15 cellular contexts compared by ENCODE assay signal in the genomic region with DNA sequence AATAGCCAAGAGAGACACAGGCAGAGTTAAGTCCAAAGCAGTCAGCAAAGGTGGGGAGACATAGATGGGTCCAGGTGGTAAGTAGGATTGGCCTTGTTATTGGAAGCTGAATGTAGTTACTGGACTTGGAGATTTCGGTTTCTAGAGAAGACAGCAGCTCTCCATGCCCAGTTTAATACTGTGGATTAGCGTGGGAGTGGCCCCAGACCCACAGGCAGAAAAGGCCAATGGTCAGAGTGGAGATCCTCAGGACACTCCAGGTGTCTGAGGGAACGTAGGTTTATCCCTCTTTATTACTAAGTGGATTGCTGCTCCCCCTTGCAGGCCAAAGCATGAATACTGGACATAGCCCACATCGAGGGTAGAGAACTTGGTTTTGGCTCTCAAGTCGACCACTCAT.
DNase-seq lines count a peak whose midpoint lies in the region; ATAC-seq, FAIRE-seq and TF ChIP-seq lines count a peak whose summit lies in the region.
"Had no signal": no experiment of that assay in that cellular context is flagged by ENCODE, and none has a peak within 500 bp of the region (broad histone marks: within the 10 kb centered on the region; RNA-seq: fewer than 3 reads in every experiment).

No MANE protein-coding gene starts in this region.

- H3K79me2 ChIP-seq in PC-3 (ENCODE audit: low read length), result no peaks in the 10 kb centered on the region

- H3K4me3 ChIP-seq in A549 (no peak overlapping the region), PC-3 (ENCODE audit: low read length) (no peak overlapping the region), esophagus muscularis mucosa (no peak overlapping the region), skeletal muscle satellite cell (ENCODE audit: low read length) (peak overlapping the region; percentile 67), small intestine (ENCODE audit: low read depth in 1 of 2, low read length in 2 of 2) (no peak overlapping the region)

- no TSS peak for BruUV-seq in PC-3 (replicated peaks; lab: Mats Ljungman, UMichigan)

- peak overlapping the region; percentile 84; the same call in 2 of the 3 replicates for H3K4me2 ChIP-seq in A549
- peak overlapping the region; percentile 92; the same call in 1 of the 2 replicates for H3K4me2 ChIP-seq in PC-3 (ENCODE audit: low read length)
- peak overlapping the region; percentile 88 for H3K4me2 ChIP-seq in skeletal muscle satellite cell (ENCODE audit: low read length)

- no peaks in the 10 kb centered on the region for H4K20me1 ChIP-seq in PC-3 (ENCODE audit: low read length)

- no peaks in the 10 kb centered on the region for H3F3A ChIP-seq in PC-3 (ENCODE audit: low read length, unreplicated experiment)

- 82% methylated on average over 5 of the region's 5 CpGs for WGBS in A549 (ENCODE audit: missing lambda C conversion rate)
- WGBS in esophagus muscularis mucosa, result 82% methylated on average over 5 of the region's 5 CpGs
- 86 to 90% (median 87%) methylated on average over 5 of the region's 5 CpGs for WGBS in small intestine, 3 donors

- H3K36me3 ChIP-seq in PC-3 (ENCODE audit: low read depth, low read length) (no peaks in the 10 kb centered on the region), esophagus muscularis mucosa (no peaks in the 10 kb centered on the region), skeletal muscle satellite cell (ENCODE audit: insufficient read depth, low read length) (no peaks in the 10 kb centered on the region), small intestine (ENCODE audit: control insufficient read depth in 2 of 2, insufficient read depth in 2 of 2, low read length in 2 of 2) (no peaks in the 10 kb centered on the region)

- POLR2A ChIA-PET in A549 (lab: Yijun Ruan, JAX), result no interaction called here
- POLR2A ChIA-PET in PC-3 (lab: Charles Lee; ENCODE audit: unreplicated experiment), result no interaction called here

- TF ChIP-seq POLR2A in A549 (IDR thresholded peaks at IDR 0.05; ENCODE audit: low read length), result no peak
- TF ChIP-seq POLR2A in esophagus muscularis mucosa (IDR thresholded peaks at IDR 0.05; ENCODE audit: low read depth), result no peak

- CTCF ChIA-PET in A549 (lab: Yijun Ruan, JAX), result interaction anchor here (0.7 to 5.7 kb wide), 4 partner anchors 8 to 1207 kb away, joined by 3 to 35 read pairs (median 6); no protein-coding TSS in a partner anchor
- CTCF ChIA-PET in PC-3 (lab: Charles Lee), result no interaction called here

- TF ChIP-seq EP300 in A549 (IDR thresholded peaks at IDR 0.05) (no peak), esophagus muscularis mucosa (IDR thresholded peaks at IDR 0.05) (no peak)

- FAIRE-seq in A549 (lab: Jason Lieb, UNC) (no peak), small intestine (lab: Jason Lieb, UNC) (no peak)
- FAIRE-seq: GM12892, islet of Langerhans, urothelium cell line had no signal

- TF ChIP-seq CTCF in A549 (IDR thresholded peaks at IDR 0.05) (no peak), PC-3 (conservative IDR thresholded peaks at IDR 0.05; ENCODE audit: low read depth, low read length) (no peak), esophagus muscularis mucosa (IDR thresholded peaks at IDR 0.05) (peak in 1 of 3 experiments; percentile 7)

- DNase-seq in A549 (ENCODE audit: low read depth in 1 of 2, low spot score in 1 of 2) (no peak), PC-3 (no peak), esophagus muscularis mucosa (ENCODE audit: extremely low spot score) (peak; percentile 86), small intestine (no peak), NCI-H2227 treated with DMSO at 0.1 percent for 48 hours (lab: John Stamatoyannopoulos, UW) (no peak), GOT3 (lab: John Stamatoyannopoulos, UW) (no peak)
- DNase-seq: activated CD4-positive, alpha-beta T cell treated with anti-CD3 and anti-CD28 coated beads for 4 hours; activated T-cell treated with anti-CD3 and anti-CD28 coated beads, Interleukin-2, amount 50 U/mL, for 4 hours; effector CD4-positive, alpha-beta T cell; NCI-H1048 had no signal

- H3K4me1 ChIP-seq in A549 (peaks cover 38% of the 10 kb centered on the region), PC-3 (ENCODE audit: insufficient read depth, low read length) (peaks cover 40% of the 10 kb centered on the region), esophagus muscularis mucosa (peaks cover 53 to 74% (median 61%) of the 10 kb centered on the region in 4 donors), skeletal muscle satellite cell (ENCODE audit: control insufficient read depth, insufficient read depth, low read length) (peaks cover 48% of the 10 kb centered on the region), small intestine (ENCODE audit: control insufficient read depth in 2 of 2, insufficient read depth in 1 of 2, low read depth in 1 of 2, low read length in 1 of 2) (peaks cover 0 to 16% of the 10 kb centered on the region in 2 donors)

- H3K27me3 ChIP-seq in PC-3 (ENCODE audit: low read length), result no peaks in the 10 kb centered on the region
- H3K27me3 ChIP-seq in esophagus muscularis mucosa, result no peaks in the 10 kb centered on the region
- H3K27me3 ChIP-seq in skeletal muscle satellite cell (ENCODE audit: control insufficient read depth, insufficient read depth, low read length), result no peaks in the 10 kb centered on the region
- no peaks in the 10 kb centered on the region for H3K27me3 ChIP-seq in small intestine (ENCODE audit: control insufficient read depth in 2 of 2, insufficient read depth in 2 of 2, low read length in 2 of 2)

- H3K9ac ChIP-seq in PC-3 (ENCODE audit: low read length) (no peak overlapping the region), skeletal muscle satellite cell (ENCODE audit: low read depth, low read length) (peak overlapping the region; percentile 82)

- peak overlapping the region; percentile 93 to 98; a peak in 4 of 6 replicates for H3K27ac ChIP-seq in A549
- H3K27ac ChIP-seq in PC-3 (ENCODE audit: low read length), result no peak overlapping the region
- H3K27ac ChIP-seq in esophagus muscularis mucosa (replicated peaks in 1 of 4), result peak overlapping the region; percentile 95 to 99 (median 96)
- no peak overlapping the region for H3K27ac ChIP-seq in small intestine (ENCODE audit: low read depth in 1 of 2, low read length in 1 of 2)

- intact Hi-C loops in PC-3 (cut with micrococcal nuclease), result loop anchor here (5.0 kb wide), 2 partner anchors 44 to 114 kb away; no protein-coding TSS in a partner anchor
- intact Hi-C loops in esophagus muscularis mucosa (cut with DNase I), result loop anchor here (5.0 kb wide), 1 partner anchor 894 kb away; no protein-coding TSS in a partner anchor

- no peaks in the 10 kb centered on the region for H3K9me2 ChIP-seq in PC-3 (replicated peaks; ENCODE audit: low read length)

- no peak for ATAC-seq in A549
- no peak for ATAC-seq in PC-3
- ATAC-seq in GM19395 (IDR thresholded peaks at IDR 0.05; ENCODE audit: unreplicated experiment), result no peak
- ATAC-seq: activated T-cell treated with anti-CD3 and anti-CD28 coated beads, Interleukin-2, amount 50 U/mL, for 4 hours had no signal

- H3K9me3 ChIP-seq in A549 (no peaks in the 10 kb centered on the region), PC-3 (ENCODE audit: low read length) (no peaks in the 10 kb centered on the region), esophagus muscularis mucosa (no peaks in the 10 kb centered on the region), skeletal muscle satellite cell (replicated peaks; ENCODE audit: low read length) (no peaks in the 10 kb centered on the region), small intestine (ENCODE audit: control insufficient read depth, low read depth) (no peaks in the 10 kb centered on the region)

- H2AFZ ChIP-seq in PC-3 (ENCODE audit: low read length), result no peak overlapping the region

- no peak for TF ChIP-seq RAD21 in A549 (conservative IDR thresholded peaks at IDR 0.05 in 1 of 2, IDR thresholded peaks at IDR 0.05 in 1 of 2)

TF ChIP-seq in A549, 52 proteins besides CTCF, POLR2A, EP300 and RAD21:
- TF ChIP-seq ESRRA (IDR thresholded peaks at IDR 0.05; ENCODE audit: borderline replicate concordance, low read length) (no peak), EHF (CRISPR knock-in tag; IDR thresholded peaks at IDR 0.05) (no peak), FOSB (CRISPR knock-in tag; IDR thresholded peaks at IDR 0.05) (no peak), BHLHE40 (IDR thresholded peaks at IDR 0.05; ENCODE audit: low read depth, low read length) (no peak), RCOR1 (IDR thresholded peaks at IDR 0.05; ENCODE audit: low read depth, low read length) (no peak), MYC (IDR thresholded peaks at IDR 0.05; ENCODE audit: borderline replicate concordance, low read length) (no peak), JUNB (IDR thresholded peaks at IDR 0.05) (no peak), CEBPB (IDR thresholded peaks at IDR 0.05) (no peak), NFE2L2 (conservative IDR thresholded peaks at IDR 0.05; ENCODE audit: low read length) (no peak), PHF8 (IDR thresholded peaks at IDR 0.05; ENCODE audit: borderline replicate concordance, low read depth) (no peak), FOSL2 (IDR thresholded peaks at IDR 0.05) (no peak), FOSL2 (CRISPR knock-in tag; IDR thresholded peaks at IDR 0.05) (no peak), CBX2 (IDR thresholded peaks at IDR 0.05; ENCODE audit: borderline replicate concordance, low read depth) (no peak)
- TF ChIP-seq, protein P1, sequence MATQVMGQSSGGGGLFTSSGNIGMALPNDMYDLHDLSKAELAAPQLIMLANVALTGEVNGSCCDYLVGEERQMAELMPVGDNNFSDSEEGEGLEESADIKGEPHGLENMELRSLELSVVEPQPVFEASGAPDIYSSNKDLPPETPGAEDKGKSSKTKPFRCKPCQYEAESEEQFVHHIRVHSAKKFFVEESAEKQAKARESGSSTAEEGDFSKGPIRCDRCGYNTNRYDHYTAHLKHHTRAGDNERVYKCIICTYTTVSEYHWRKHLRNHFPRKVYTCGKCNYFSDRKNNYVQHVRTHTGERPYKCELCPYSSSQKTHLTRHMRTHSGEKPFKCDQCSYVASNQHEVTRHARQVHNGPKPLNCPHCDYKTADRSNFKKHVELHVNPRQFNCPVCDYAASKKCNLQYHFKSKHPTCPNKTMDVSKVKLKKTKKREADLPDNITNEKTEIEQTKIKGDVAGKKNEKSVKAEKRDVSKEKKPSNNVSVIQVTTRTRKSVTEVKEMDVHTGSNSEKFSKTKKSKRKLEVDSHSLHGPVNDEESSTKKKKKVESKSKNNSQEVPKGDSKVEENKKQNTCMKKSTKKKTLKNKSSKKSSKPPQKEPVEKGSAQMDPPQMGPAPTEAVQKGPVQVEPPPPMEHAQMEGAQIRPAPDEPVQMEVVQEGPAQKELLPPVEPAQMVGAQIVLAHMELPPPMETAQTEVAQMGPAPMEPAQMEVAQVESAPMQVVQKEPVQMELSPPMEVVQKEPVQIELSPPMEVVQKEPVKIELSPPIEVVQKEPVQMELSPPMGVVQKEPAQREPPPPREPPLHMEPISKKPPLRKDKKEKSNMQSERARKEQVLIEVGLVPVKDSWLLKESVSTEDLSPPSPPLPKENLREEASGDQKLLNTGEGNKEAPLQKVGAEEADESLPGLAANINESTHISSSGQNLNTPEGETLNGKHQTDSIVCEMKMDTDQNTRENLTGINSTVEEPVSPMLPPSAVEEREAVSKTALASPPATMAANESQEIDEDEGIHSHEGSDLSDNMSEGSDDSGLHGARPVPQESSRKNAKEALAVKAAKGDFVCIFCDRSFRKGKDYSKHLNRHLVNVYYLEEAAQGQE (IDR thresholded peaks at IDR 0.05), result no peak
TF ChIP-seq in A549: peak in this region for 0.

Comparison
In these comparisons a context has a peak if more than half of its experiments do, and no peak if none do; other contexts are left out.
1. H3K27ac ChIP-seq: peak in A549 (2 of 2) and esophagus muscularis mucosa (4 of 4); none in PC-3 (single experiment) and small intestine (0 of 2).
2. Peak in every context shown above with its lines, with median percentiles within 50 percentile points of each other: H3K4me2 ChIP-seq.